28 cellular contexts compared by ENCODE assay signal in genomic region chr5:98500811-98501210, GRCh38.
"Had no signal": no experiment of that assay in that cellular context is flagged by ENCODE, and none has a peak within 500 bp of the region (broad histone marks: within the 10 kb centered on the region; RNA-seq: fewer than 3 reads in every experiment).

No MANE protein-coding gene starts in this region.

- DNase-seq: activated B cell treated with CpG ODN at 0.5 μM for 24 hours; activated CD4-positive, alpha-beta T cell treated with anti-CD3 and anti-CD28 coated beads for 48 hours; activated CD4-positive, alpha-beta T cell treated with anti-CD3 and anti-CD28 coated beads, Interleukin-2, amount 50 U/mL, for 1 hour; activated CD4-positive, alpha-beta T cell treated with anti-CD3 and anti-CD28 coated beads, Interleukin-2, amount 50 U/mL, for 48 hours; activated CD8-positive, alpha-beta memory T cell treated with anti-CD3 and anti-CD28 coated beads for 24 hours; activated CD8-positive, alpha-beta T cell treated with anti-CD3 and anti-CD28 coated beads for 36 hours; activated effector memory CD4-positive, alpha-beta T cell treated with Interleukin-2 at 50 U/mL for 16 hours; activated gamma-delta T cell treated with Interleukin-2 at 50 U/mL for 16 hours; activated naive CD4-positive, alpha-beta T cell treated with anti-CD3 and anti-CD28 coated beads, Interleukin-2, amount 50 U/mL, for 16 hours; activated naive CD4-positive, alpha-beta T cell treated with Interleukin-2 at 50 U/mL for 16 hours; activated T-cell treated with anti-CD3 and anti-CD28 coated beads, Interleukin-2, amount 50 U/mL, for 4 hours; amniotic stem cell; anterior cingulate cortex; body of pancreas; caudate nucleus; cerebellar nuclear complex; colonic mucosa; effector CD8-positive, alpha-beta T cell; endodermal cell; foreskin keratinocyte; gastrocnemius medialis; T-helper 1 cell; T-helper 17 cell; T1000; WERI-Rb-1 had no signal

- H3K4me3 ChIP-seq: body of pancreas, colonic mucosa, gastrocnemius medialis had no signal

- H3K9me3 ChIP-seq: body of pancreas, colonic mucosa, gastrocnemius medialis had no signal

- ATAC-seq: activated CD4-positive, CD25-positive, alpha-beta regulatory T cell treated with anti-CD3 and anti-CD28 coated beads, Interleukin-2, amount 50 U/mL, for 24 hours; activated CD8-positive, alpha-beta T cell treated with anti-CD3 and anti-CD28 coated beads for 36 hours; activated T-cell treated with anti-CD3 and anti-CD28 coated beads, Interleukin-2, amount 50 U/mL, for 4 hours; activated T-helper 17 cell treated with anti-CD3 and anti-CD28 coated beads, Interleukin-2, amount 50 U/mL, for 72 hours; body of pancreas; esophagus mucosa; foreskin keratinocyte; gastrocnemius medialis; T-helper 17 cell had no signal

- H3K4me1 ChIP-seq: colonic mucosa, foreskin keratinocyte, gastrocnemius medialis had no signal

- H3K27me3 ChIP-seq: body of pancreas, colonic mucosa, foreskin keratinocyte, gastrocnemius medialis had no signal

- H3K27ac ChIP-seq: body of pancreas, colonic mucosa, foreskin keratinocyte, gastrocnemius medialis, WERI-Rb-1 had no signal

- H3K36me3 ChIP-seq: colonic mucosa, gastrocnemius medialis, WERI-Rb-1 had no signal
